ENCODE assay signal across 8 cellular contexts in the genomic region with DNA sequence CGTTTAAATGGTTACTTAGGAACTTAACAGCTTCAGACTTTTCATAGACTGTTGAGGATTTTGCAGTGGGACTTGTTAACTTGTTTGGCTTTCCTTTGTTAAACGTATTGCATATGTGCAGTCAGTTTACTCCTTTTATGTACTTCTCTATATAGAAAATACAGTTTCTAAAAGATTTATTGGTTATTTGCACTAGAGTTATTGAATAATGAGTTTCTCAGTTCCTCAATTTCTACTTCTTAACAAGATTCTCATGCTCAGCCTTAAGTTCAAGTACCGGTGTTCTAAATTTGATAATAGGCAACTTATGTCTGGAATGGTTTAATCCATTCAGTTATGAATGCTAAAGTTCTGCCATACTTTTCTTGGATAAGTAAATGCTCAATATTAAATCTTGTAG. TPM values are rescaled to one million over a fixed set of nuclear protein-coding genes. Genes with fewer than 3 reads are reported as not detected.
DNase-seq lines count a peak whose midpoint lies in the region; ATAC-seq and TF ChIP-seq lines count a peak whose summit lies in the region.

No MANE protein-coding gene starts in this region.

- peaks cover 30% of the 10 kb centered on the region for H3K4me1 Mint-ChIP-seq in CD14-positive monocyte
- H3K4me1 Mint-ChIP-seq in nephron progenitor cell, result peaks cover 42% of the 10 kb centered on the region

- peak overlapping the region; percentile 94 for H3K4me3 ChIP-seq in Loucy (ENCODE audit: low read length, poor library complexity, severe bottlenecking)
- peak overlapping the region; percentile 78 for H3K4me3 ChIP-seq in coronary artery

- H3K36me3 ChIP-seq in Loucy (ENCODE audit: insufficient read depth, low read length), result no peaks in the 10 kb centered on the region; the same call in 1 of the 2 replicates

- in situ Hi-C loops in GM13976 (cut with MboI; ENCODE audit: low sequenced_read_pairs, unreplicated experiment), result no loop called here

- H3K27ac ChIP-seq in coronary artery, result peak overlapping the region in 1 of 2 donors; percentile 94

- peaks cover 45% of the 10 kb centered on the region for H3K4me1 ChIP-seq in Loucy (ENCODE audit: insufficient read depth, low read length, poor library complexity, severe bottlenecking)

- no peaks in the 10 kb centered on the region for H3K9me3 Mint-ChIP-seq in CD14-positive monocyte
- no peaks in the 10 kb centered on the region for H3K9me3 Mint-ChIP-seq in nephron progenitor cell

- TF ChIP-seq CTCF in CD14-positive monocyte (IDR thresholded peaks at IDR 0.05) (no peak), Loucy (conservative IDR thresholded peaks at IDR 0.05; ENCODE audit: low read length) (no peak), coronary artery (IDR thresholded peaks at IDR 0.05) (no peak), nephron progenitor cell (IDR thresholded peaks at IDR 0.05) (no peak), GM13976 (IDR thresholded peaks at IDR 0.05; ENCODE audit: borderline replicate concordance, control extremely low read depth, extremely low read depth, insufficient read depth, missing control alignments) (no peak)

- peaks cover 57% of the 10 kb centered on the region for H3K79me2 ChIP-seq in Loucy (ENCODE audit: insufficient read depth, low read length)

- H3K4me2 ChIP-seq in Loucy (ENCODE audit: low read depth, low read length, poor library complexity, severe bottlenecking), result peak overlapping the region; percentile 86

- peaks cover 45% of the 10 kb centered on the region for H4K20me1 ChIP-seq in Loucy (ENCODE audit: insufficient read depth, low read length, poor library complexity, severe bottlenecking)

- peak overlapping the region; percentile 96 to 99 for H3K4me3 Mint-ChIP-seq in CD14-positive monocyte
- peak overlapping the region; percentile 99 for H3K4me3 Mint-ChIP-seq in nephron progenitor cell

- no peaks in the 10 kb centered on the region for H3K9me3 ChIP-seq in Loucy (ENCODE audit: insufficient read depth, low read depth, low read length)

- no peak overlapping the region for H2AFZ ChIP-seq in Loucy (ENCODE audit: low read length)

- no peaks in the 10 kb centered on the region for H3K9me2 ChIP-seq in Loucy (replicated peaks; ENCODE audit: low read depth, low read length)

- no peaks in the 10 kb centered on the region for H3F3A ChIP-seq in Loucy (ENCODE audit: low read depth)

- H3K27me3 Mint-ChIP-seq in CD14-positive monocyte (ENCODE audit: low read depth in 3 of 3) (no peaks in the 10 kb centered on the region), nephron progenitor cell (ENCODE audit: low read depth, poor library complexity) (peaks cover 8% of the 10 kb centered on the region)

- peak overlapping the region; percentile 87 for H3K9ac ChIP-seq in Loucy (ENCODE audit: low read depth, low read length, poor library complexity, severe bottlenecking)

- intact Hi-C loops in CD14-positive monocyte (cut with micrococcal nuclease), result loop anchor here (2.0 to 10.0 kb wide), 2 partner anchors 53 to 179 kb away; partner anchors contain the start of genes ARID4A (in 1 of the 2), KIAA0586 (in 1 of the 2) and TIMM9 (in 1 of the 2)

- peaks cover 12 to 31% of the 10 kb centered on the region in 2 donors for H3K36me3 Mint-ChIP-seq in CD14-positive monocyte
- H3K36me3 Mint-ChIP-seq in nephron progenitor cell (ENCODE audit: low read depth), result peaks cover 12% of the 10 kb centered on the region

- H3K27ac Mint-ChIP-seq in CD14-positive monocyte (peak overlapping the region; percentile 98 to 100 (median 99)), nephron progenitor cell (peak overlapping the region; percentile 100)

- ATAC-seq in GM21390 (IDR thresholded peaks at IDR 0.05; ENCODE audit: unreplicated experiment) (no peak), HG02588 (IDR thresholded peaks at IDR 0.05; ENCODE audit: unreplicated experiment) (no peak)

- DNase-seq in CD14-positive monocyte (ENCODE audit: low spot score), result no peak
- DNase-seq in coronary artery (ENCODE audit: low spot score), result no peak
- no peak for DNase-seq in nephron progenitor cell
- no peak for DNase-seq in GM13976 (ENCODE audit: low spot score)
- DNase-seq in HuH-7 (ENCODE audit: low spot score), result no peak

- H3K27me3 ChIP-seq in Loucy (ENCODE audit: insufficient read depth, low read length, poor library complexity, severe bottlenecking), result no peaks in the 10 kb centered on the region

RNA-seq across cellular contexts. Expression of gene PSMA3, which starts 0.9 kb away (rescaled TPM):
- polyA plus RNA-seq in CD14-positive monocyte, result 100 to 1,000 TPM; 147 to 170 TPM

RNA-seq across cellular contexts. Expression of gene ACTR10, which starts 45.6 kb away (rescaled TPM):
- 10 to 100 TPM; 83.3 to 91.7 TPM for polyA plus RNA-seq in CD14-positive monocyte

RNA-seq across cellular contexts. Expression of gene ARID4A, which starts 52.8 kb away (rescaled TPM):
- polyA plus RNA-seq in CD14-positive monocyte, result 10 to 100 TPM in 1 of 2 donors, 1 to 10 TPM in 1; 6.5 to 13.2 TPM
